ENCODE assay signal across 9 cellular contexts in genomic region chr3:179045719-179046402, GRCh38. TPM values are rescaled to one million over a fixed set of nuclear protein-coding genes. Genes with fewer than 3 reads are reported as not detected.
DNase-seq lines count a peak whose midpoint lies in the region; ATAC-seq and TF ChIP-seq lines count a peak whose summit lies in the region.
"Had no signal": no experiment of that assay in that cellular context is flagged by ENCODE, and none has a peak within 500 bp of the region (broad histone marks: within the 10 kb centered on the region; RNA-seq: fewer than 3 reads in every experiment).

No MANE protein-coding gene starts in this region.

- peak; percentile 44 for ATAC-seq in GM19023 (IDR thresholded peaks at IDR 0.05; ENCODE audit: unreplicated experiment)
- peak; percentile 60 for ATAC-seq in HG02610 (IDR thresholded peaks at IDR 0.05; ENCODE audit: unreplicated experiment)

- H3K27ac ChIP-seq in Karpas-422 (ENCODE audit: low read length) (no peak overlapping the region), osteoblast (ENCODE audit: low read depth, low read length) (no peak overlapping the region)

- no peak overlapping the region for H3K9ac ChIP-seq in Karpas-422 (ENCODE audit: low read length)

- no peak overlapping the region for H3K4me3 ChIP-seq in Karpas-422 (ENCODE audit: low read length)
- H3K4me3 ChIP-seq in osteoblast (ENCODE audit: insufficient read depth, low read length), result no peak overlapping the region

- 0 out of 2 replicates have a peak, but pooled peaks cover 8% of the 10 kb centered on the region for H3K79me2 ChIP-seq in Karpas-422 (ENCODE audit: low read length)
- peaks cover 87% of the 10 kb centered on the region for H3K79me2 ChIP-seq in osteoblast (ENCODE audit: insufficient read depth, low read length)

- H4K20me1 ChIP-seq in Karpas-422 (ENCODE audit: insufficient read depth, low read depth, low read length) (0 out of 2 replicates have a peak, but pooled peaks cover 4% of the 10 kb centered on the region), osteoblast (ENCODE audit: insufficient read depth, low read length) (peaks cover 27% of the 10 kb centered on the region)

- DNase-seq in Karpas-422 (no peak), osteoblast (ENCODE audit: insufficient read length, low spot score, missing footprints) (peak; percentile 38), SIG-M5 treated with dmso at 0.1 percent for 504 hours (lab: John Stamatoyannopoulos, UW; ENCODE audit: unreplicated experiment) (no peak), putamen (ENCODE audit: low spot score) (no peak)
- DNase-seq in stimulated activated naive CD4-positive, alpha-beta T cell treated with Interleukin-2 at 50 U/mL for 16 hours (lab: John Stamatoyannopoulos, UW), result no peak
- DNase-seq: NCI-H510A treated with DMSO at 0.1 percent for 48 hours; stimulated activated naive CD4-positive, alpha-beta T cell had no signal

- no peak overlapping the region for H2AFZ ChIP-seq in Karpas-422 (ENCODE audit: low read length)
- H2AFZ ChIP-seq in osteoblast (ENCODE audit: low read length), result no peak overlapping the region

- H3K27me3 ChIP-seq in Karpas-422 (ENCODE audit: low read length) (no peaks in the 10 kb centered on the region), osteoblast (ENCODE audit: insufficient read depth, low read length) (no peaks in the 10 kb centered on the region)

- H3K4me2 ChIP-seq in Karpas-422 (ENCODE audit: low read depth, low read length, poor library complexity, severe bottlenecking) (peak overlapping the region; percentile 17), osteoblast (ENCODE audit: insufficient read depth, low read length) (no peak overlapping the region)

- H3K4me1 ChIP-seq in Karpas-422 (ENCODE audit: low read length), result peaks cover 18% of the 10 kb centered on the region
- H3K4me1 ChIP-seq in osteoblast (ENCODE audit: insufficient read depth, low read length), result peaks cover 9% of the 10 kb centered on the region

- H3K9me3 ChIP-seq in Karpas-422 (ENCODE audit: low read length) (no peaks in the 10 kb centered on the region), osteoblast (ENCODE audit: low read depth, low read length) (no peaks in the 10 kb centered on the region)

- H3K9me2 ChIP-seq in Karpas-422 (replicated peaks; ENCODE audit: insufficient read depth, low read length), result no peaks in the 10 kb centered on the region

- TF ChIP-seq CTCF in osteoblast (IDR thresholded peaks at IDR 0.05; ENCODE audit: extremely low read depth, low read depth, low read length), result no peak

- H3K36me3 ChIP-seq in Karpas-422 (ENCODE audit: insufficient read depth, low read length) (no peaks in the 10 kb centered on the region), osteoblast (ENCODE audit: insufficient read depth, low read length) (no peaks in the 10 kb centered on the region)

RNA-seq across cellular contexts. Expression of gene ZMAT3, which starts 25.7 kb away (rescaled TPM):
- total RNA-seq in Karpas-422 (2014; rRNA removed; shearing (Covaris generic); ENCODE audit: low replicate concordance), result 4.1 and 11.9 TPM in 2 replicates
- 47.0 and 56.0 TPM in 2 replicates for total RNA-seq in osteoblast
